21 cellular contexts compared by ENCODE assay signal in genomic region chr7:144786079-144786478, GRCh38.
DNase-seq lines count a peak whose midpoint lies in the region; ATAC-seq, FAIRE-seq and TF ChIP-seq lines count a peak whose summit lies in the region.
"Had no signal": no experiment of that assay in that cellular context is flagged by ENCODE, and none has a peak within 500 bp of the region (broad histone marks: within the 10 kb centered on the region; RNA-seq: fewer than 3 reads in every experiment).

No MANE protein-coding gene starts in this region.

- FAIRE-seq in HTR-8/SVneo (lab: Jason Lieb, UNC) = no peak
- FAIRE-seq: GM12878 had no signal

- no peaks in the 10 kb centered on the region for H3K36me3 ChIP-seq in WERI-Rb-1
- H3K36me3 ChIP-seq: MG63, SJSA1 had no signal

- ATAC-seq in GM21528 (IDR thresholded peaks at IDR 0.05; ENCODE audit: low FRiP score, unreplicated experiment) (peak; percentile 7), HG03457 (IDR thresholded peaks at IDR 0.05; ENCODE audit: unreplicated experiment) (peak; percentile 3), GM21447 (IDR thresholded peaks at IDR 0.05; ENCODE audit: unreplicated experiment) (no peak)
- ATAC-seq: Panc1 had no signal

- peak overlapping the region; percentile 24 for H3K27ac ChIP-seq in WERI-Rb-1
- H3K27ac ChIP-seq: SJSA1 had no signal

- no peaks in the 10 kb centered on the region for H3K9me3 ChIP-seq in WERI-Rb-1 (ENCODE audit: severe bottlenecking)
- H3K9me3 ChIP-seq: MG63, SJSA1 had no signal

- DNase-seq in WERI-Rb-1 = no peak
- no peak for DNase-seq in stimulated activated naive CD4-positive, alpha-beta T cell treated with Interleukin-2 at 50 U/mL for 16 hours (lab: John Stamatoyannopoulos, UW)
- no peak for DNase-seq in HTR-8/SVneo (ENCODE audit: insufficient read length, low spot score)
- no peak for DNase-seq in RPMI8226
- DNase-seq: COR-L47, DMS79 treated with DMSO at 0.1 percent for 48 hours, HFFc6, MG63, NCI-H1048, NCI-H1417 treated with DMSO at 0.1 percent for 48 hours, NCI-H187, NCI-H2107, NCI-H2227 treated with DMSO at 0.1 percent for 48 hours, NCI-H510A, NCI-H748 treated with DMSO at 0.1 percent for 48 hours had no signal

- TF ChIP-seq CTCF in WERI-Rb-1 (IDR thresholded peaks at IDR 0.05; ENCODE audit: low read depth, low read length) = no peak

- no peak overlapping the region for H3K4me3 ChIP-seq in WERI-Rb-1 (ENCODE audit: low read depth, low read length)
- H3K4me3 ChIP-seq: GM12878, MG63, SJSA1 had no signal

- no peaks in the 10 kb centered on the region for H3K27me3 ChIP-seq in WERI-Rb-1 (ENCODE audit: insufficient read depth, low read depth, severe bottlenecking)
- H3K27me3 ChIP-seq: MG63, SJSA1 had no signal
